1 cellular context compared by ENCODE assay signal in genomic region chr17:29388937-29389336, GRCh38.
TF ChIP-seq lines count a peak whose summit lies in the region.

No MANE protein-coding gene starts in this region.

TF ChIP-seq in K562, 482 proteins besides CTCF, POLR2A, EP300 and RAD21 (continued from another document):
- TF ChIP-seq, protein P1, sequence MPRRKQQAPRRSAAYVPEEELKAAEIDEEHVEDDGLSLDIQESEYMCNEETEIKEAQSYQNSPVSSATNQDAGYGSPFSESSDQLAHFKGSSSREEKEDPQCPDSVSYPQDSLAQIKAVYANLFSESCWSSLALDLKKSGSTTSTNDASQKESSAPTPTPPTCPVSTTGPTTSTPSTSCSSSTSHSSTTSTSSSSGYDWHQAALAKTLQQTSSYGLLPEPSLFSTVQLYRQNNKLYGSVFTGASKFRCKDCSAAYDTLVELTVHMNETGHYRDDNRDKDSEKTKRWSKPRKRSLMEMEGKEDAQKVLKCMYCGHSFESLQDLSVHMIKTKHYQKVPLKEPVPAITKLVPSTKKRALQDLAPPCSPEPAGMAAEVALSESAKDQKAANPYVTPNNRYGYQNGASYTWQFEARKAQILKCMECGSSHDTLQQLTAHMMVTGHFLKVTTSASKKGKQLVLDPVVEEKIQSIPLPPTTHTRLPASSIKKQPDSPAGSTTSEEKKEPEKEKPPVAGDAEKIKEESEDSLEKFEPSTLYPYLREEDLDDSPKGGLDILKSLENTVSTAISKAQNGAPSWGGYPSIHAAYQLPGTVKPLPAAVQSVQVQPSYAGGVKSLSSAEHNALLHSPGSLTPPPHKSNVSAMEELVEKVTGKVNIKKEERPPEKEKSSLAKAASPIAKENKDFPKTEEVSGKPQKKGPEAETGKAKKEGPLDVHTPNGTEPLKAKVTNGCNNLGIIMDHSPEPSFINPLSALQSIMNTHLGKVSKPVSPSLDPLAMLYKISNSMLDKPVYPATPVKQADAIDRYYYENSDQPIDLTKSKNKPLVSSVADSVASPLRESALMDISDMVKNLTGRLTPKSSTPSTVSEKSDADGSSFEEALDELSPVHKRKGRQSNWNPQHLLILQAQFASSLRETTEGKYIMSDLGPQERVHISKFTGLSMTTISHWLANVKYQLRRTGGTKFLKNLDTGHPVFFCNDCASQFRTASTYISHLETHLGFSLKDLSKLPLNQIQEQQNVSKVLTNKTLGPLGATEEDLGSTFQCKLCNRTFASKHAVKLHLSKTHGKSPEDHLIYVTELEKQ (CRISPR knock-in tag; IDR thresholded peaks at IDR 0.05) = no peak
- TF ChIP-seq BHLHE40 (IDR thresholded peaks at IDR 0.05; ENCODE audit: low read length) = no peak
- TF ChIP-seq MXI1 (IDR thresholded peaks at IDR 0.05; ENCODE audit: low read depth, low read length) = no peak
- TF ChIP-seq EP400 (IDR thresholded peaks at IDR 0.05) = no peak
- TF ChIP-seq EGR1 (conservative IDR thresholded peaks at IDR 0.05) = no peak
- no peak for TF ChIP-seq HDAC2 (IDR thresholded peaks at IDR 0.05)
- TF ChIP-seq ZBTB49 (CRISPR knock-in tag; IDR thresholded peaks at IDR 0.05; ENCODE audit: borderline replicate concordance) = no peak
- no peak for TF ChIP-seq AFF1 (IDR thresholded peaks at IDR 0.05; ENCODE audit: low read depth in 1 of 2, partially characterized antibody in 2 of 2)
- TF ChIP-seq HOXB6 (CRISPR knock-in tag; IDR thresholded peaks at IDR 0.05; ENCODE audit: borderline replicate concordance) = no peak
- TF ChIP-seq ARID1B (IDR thresholded peaks at IDR 0.05) = no peak
